1 cellular context compared by ENCODE assay signal in genomic region chr3:15064835-15065549, GRCh38.
TF ChIP-seq lines count a peak whose summit lies in the region.

Gene MRPS25, minus strand, starts transcription at chr3:15065315. Its CDS starts 121 bp downstream, at chr3:15065194.

TF ChIP-seq in HEK293, 187 proteins besides CTCF, POLR2A, EP300 and RAD21 (continued from another document and continues in another):
- TF ChIP-seq PRDM10 (tag by site-specific recombination; IDR thresholded peaks at IDR 0.05) (no peak; the same call in 1 of the 2 replicates), ZNF274 (IDR thresholded peaks at IDR 0.05; ENCODE audit: low read length) (no peak), ZNF274 (tag by site-specific recombination; IDR thresholded peaks at IDR 0.05; ENCODE audit: borderline replicate concordance) (no peak), ZNF664 (tag by site-specific recombination; IDR thresholded peaks at IDR 0.05) (no peak), ZNF140 (tag by site-specific recombination; IDR thresholded peaks at IDR 0.05) (no peak), ZNF223 (tag by site-specific recombination; IDR thresholded peaks at IDR 0.05) (no peak), GFI1B (tag by site-specific recombination; IDR thresholded peaks at IDR 0.05) (no peak), ZNF704 (tag by site-specific recombination; IDR thresholded peaks at IDR 0.05) (no peak), ZNF621 (tag by site-specific recombination; IDR thresholded peaks at IDR 0.05) (no peak), ZBTB7A (tag by site-specific recombination; IDR thresholded peaks at IDR 0.05; ENCODE audit: low read depth) (no peak), MYNN (tag by site-specific recombination; IDR thresholded peaks at IDR 0.05; ENCODE audit: borderline replicate concordance) (no peak), ZNF580 (tag by site-specific recombination; IDR thresholded peaks at IDR 0.05) (no peak), MEIS1 (CRISPR knock-in tag; IDR thresholded peaks at IDR 0.05; ENCODE audit: borderline replicate concordance) (no peak), ZNF623 (tag by site-specific recombination; IDR thresholded peaks at IDR 0.05) (no peak), HOXC10 (CRISPR knock-in tag; IDR thresholded peaks at IDR 0.05) (no peak), KLF9 (tag by site-specific recombination; IDR thresholded peaks at IDR 0.05; ENCODE audit: low read depth) (0 out of 2 replicates have a peak, but pooled peaks have one; percentile 19), ZNF555 (tag by site-specific recombination; conservative IDR thresholded peaks at IDR 0.05) (no peak), ZNF146 (tag by site-specific recombination; IDR thresholded peaks at IDR 0.05) (no peak), SETDB1 (IDR thresholded peaks at IDR 0.05; ENCODE audit: insufficient read length, low read length) (no peak), ZSCAN4 (tag by site-specific recombination; IDR thresholded peaks at IDR 0.05) (no peak), ZBTB26 (tag by site-specific recombination; optimal IDR thresholded peaks at IDR 0.05) (peak; percentile 86), ZNF692 (tag by site-specific recombination; IDR thresholded peaks at IDR 0.05) (0 out of 2 replicates have a peak, but pooled peaks have one; percentile 57), PATZ1 (tag by site-specific recombination; IDR thresholded peaks at IDR 0.05) (0 out of 2 replicates have a peak, but pooled peaks have one; percentile 28), ZNF266 (tag by site-specific recombination; IDR thresholded peaks at IDR 0.05; ENCODE audit: low read depth) (no peak), MZF1 (tag by site-specific recombination; IDR thresholded peaks at IDR 0.05; ENCODE audit: borderline replicate concordance) (no peak), ZNF585B (tag by site-specific recombination; IDR thresholded peaks at IDR 0.05) (no peak), ZSCAN18 (tag by site-specific recombination; IDR thresholded peaks at IDR 0.05) (no peak), ZNF792 (tag by site-specific recombination; IDR thresholded peaks at IDR 0.05) (no peak), ZNF398 (tag by site-specific recombination; IDR thresholded peaks at IDR 0.05) (no peak), ZNF473 (tag by site-specific recombination; IDR thresholded peaks at IDR 0.05) (no peak), ZNF48 (tag by site-specific recombination; IDR thresholded peaks at IDR 0.05) (no peak), ZFP69B (tag by site-specific recombination; IDR thresholded peaks at IDR 0.05) (no peak), ZSCAN5A (tag by site-specific recombination; IDR thresholded peaks at IDR 0.05) (peak; percentile 65; the same call in 1 of the 2 replicates), ZNF433 (tag by site-specific recombination; IDR thresholded peaks at IDR 0.05; ENCODE audit: low read depth) (no peak), ZBTB8A (tag by site-specific recombination; IDR thresholded peaks at IDR 0.05) (peak; percentile 31; the same call in 1 of the 2 replicates), ZNF23 (tag by site-specific recombination; IDR thresholded peaks at IDR 0.05; ENCODE audit: borderline replicate concordance) (no peak), ZSCAN30 (tag by site-specific recombination; IDR thresholded peaks at IDR 0.05) (no peak; the same call in none of the 2 replicates), ZNF426 (tag by site-specific recombination; IDR thresholded peaks at IDR 0.05) (no peak), PBX3 (CRISPR knock-in tag; IDR thresholded peaks at IDR 0.05) (0 out of 2 replicates have a peak, but pooled peaks have one; percentile 43), ZNF629 (tag by site-specific recombination; IDR thresholded peaks at IDR 0.05) (no peak), ZNF112 (tag by site-specific recombination; IDR thresholded peaks at IDR 0.05) (no peak), ZNF768 (tag by site-specific recombination; IDR thresholded peaks at IDR 0.05) (no peak), KLF16 (tag by site-specific recombination; IDR thresholded peaks at IDR 0.05) (no peak), ZNF645 (tag by site-specific recombination; IDR thresholded peaks at IDR 0.05) (no peak), ZNF202 (tag by site-specific recombination; IDR thresholded peaks at IDR 0.05; ENCODE audit: borderline replicate concordance) (no peak)
